35 cellular contexts compared by ENCODE assay signal in genomic region chr1:20276428-20276827, GRCh38. TPM values are rescaled to one million over a fixed set of nuclear protein-coding genes. Genes with fewer than 3 reads are reported as not detected.
"Had no signal": no experiment of that assay in that cellular context is flagged by ENCODE, and none has a peak within 500 bp of the region (broad histone marks: within the 10 kb centered on the region; RNA-seq: fewer than 3 reads in every experiment).

No MANE protein-coding gene starts in this region.

- DNase-seq: activated CD4-positive, alpha-beta T cell treated with anti-CD3 and anti-CD28 coated beads for 1 hour; activated CD4-positive, alpha-beta T cell treated with anti-CD3 and anti-CD28 coated beads, Interleukin-2, amount 10 ng/mL, durations not matched to agents 24 days and 14 days; activated CD4-positive, alpha-beta T cell treated with anti-CD3 and anti-CD28 coated beads, Interleukin-2, amount 50 U/mL, for 48 hours; activated CD4-positive, CD25-positive, alpha-beta regulatory T cell; activated CD8-positive, alpha-beta T cell treated with anti-CD3 and anti-CD28 coated beads, Interleukin-2, amount 10 ng/mL, durations not matched to agents 7 days and 5 days; activated gamma-delta T cell treated with Interleukin-2 at 50 U/mL for 16 hours; activated naive CD4-positive, alpha-beta T cell treated with anti-CD3 and anti-CD28 coated beads for 36 hours; activated T-cell treated with anti-CD3 and anti-CD28 coated beads, Interleukin-2, amount 50 U/mL, for 24 hours; adrenal gland; body of pancreas; Karpas-422; KBM-7; NCI-H1105; NCI-H1417 treated with DMSO at 0.1 percent for 48 hours; NCI-H1930; NCI-H2081 treated with DMSO at 0.1 percent for 48 hours; NCI-H345; NCI-H510A; NCI-H526; NCI-H748 treated with DMSO at 0.1 percent for 48 hours; NK-92 treated with Interleukin-12 subunit alpha and Interleukin-12 subunit beta, amount 100 ng/mL, for 24 hours; PC-9; T-cell; T1000; WERI-Rb-1 had no signal

- ATAC-seq: activated CD8-positive, alpha-beta T cell treated with anti-CD3 and anti-CD28 coated beads, Interleukin-2, amount 10 ng/mL, durations not matched to agents 7 days and 5 days; activated naive CD4-positive, alpha-beta T cell treated with anti-CD3 and anti-CD28 coated beads, Interleukin-2, amount 50 U/mL, for 72 hours; body of pancreas; Right ventricle myocardium inferior; T-cell had no signal

- H3K36me3 ChIP-seq: adrenal gland, breast epithelium, WERI-Rb-1 had no signal

- H3K36me3 Mint-ChIP-seq: activated naive CD4-positive, alpha-beta T cell treated with anti-CD3 and anti-CD28 coated beads, Interleukin-2, amount 50 U/mL, for 72 hours; T-cell had no signal

- H3K4me1 ChIP-seq: adrenal gland, body of pancreas, breast epithelium had no signal

- H3K9me3 Mint-ChIP-seq: activated CD4-positive, alpha-beta T cell treated with anti-CD3 and anti-CD28 coated beads, Interleukin-2, amount 10 ng/mL, durations not matched to agents 24 days and 14 days; activated naive CD4-positive, alpha-beta T cell treated with anti-CD3 and anti-CD28 coated beads for 36 hours; activated naive CD4-positive, alpha-beta T cell treated with anti-CD3 and anti-CD28 coated beads, Interleukin-2, amount 50 U/mL, for 72 hours; activated T-cell treated with anti-CD3 and anti-CD28 coated beads, Interleukin-2, amount 50 U/mL, for 24 hours; activated T-helper 1 cell treated with anti-CD3 and anti-CD28 coated beads, Interleukin-12 subunit alpha, Interleukin-12 subunit beta, Interleukin-2, Interleukin-4 antibody, amounts not matched to agents 30 ng/mL and 10 ng/mL and 1 ng/mL, durations not matched to agents 14 hours and 24 hours and 36 hours; T-cell had no signal

- H3K9me3 ChIP-seq: adrenal gland, body of pancreas, breast epithelium had no signal

- H2AFZ ChIP-seq: PC-9 had no signal

- H3K4me2 ChIP-seq: PC-9 had no signal

- H3K27me3 ChIP-seq: adrenal gland, body of pancreas, breast epithelium had no signal

- H3K27ac Mint-ChIP-seq: activated CD4-positive, alpha-beta T cell treated with anti-CD3 and anti-CD28 coated beads, Interleukin-2, amount 10 ng/mL, durations not matched to agents 24 days and 14 days; activated CD8-positive, alpha-beta T cell treated with anti-CD3 and anti-CD28 coated beads, Interleukin-2, amount 10 ng/mL, durations not matched to agents 7 days and 5 days; activated naive CD4-positive, alpha-beta T cell treated with anti-CD3 and anti-CD28 coated beads for 36 hours; activated T-cell treated with anti-CD3 and anti-CD28 coated beads, Interleukin-2, amount 50 U/mL, for 24 hours; activated T-helper 1 cell treated with anti-CD3 and anti-CD28 coated beads, Interleukin-12 subunit alpha, Interleukin-12 subunit beta, Interleukin-2, Interleukin-4 antibody, amounts not matched to agents 30 ng/mL and 10 ng/mL and 1 ng/mL, durations not matched to agents 14 hours and 24 hours and 36 hours; T-cell had no signal

- H3K27ac ChIP-seq: adrenal gland, body of pancreas, breast epithelium, PC-9, RWPE1, SK-N-MC, WERI-Rb-1 had no signal

- H3K4me3 ChIP-seq: adrenal gland, body of pancreas, breast epithelium, PC-9, SK-N-MC had no signal

- H3K4me1 Mint-ChIP-seq: activated CD4-positive, alpha-beta T cell treated with anti-CD3 and anti-CD28 coated beads, Interleukin-2, amount 10 ng/mL, durations not matched to agents 24 days and 14 days; T-cell had no signal

- H3K4me3 Mint-ChIP-seq: activated CD4-positive, alpha-beta T cell treated with anti-CD3 and anti-CD28 coated beads, Interleukin-2, amount 10 ng/mL, durations not matched to agents 24 days and 14 days; activated CD8-positive, alpha-beta T cell treated with anti-CD3 and anti-CD28 coated beads, Interleukin-2, amount 10 ng/mL, durations not matched to agents 7 days and 5 days; activated naive CD4-positive, alpha-beta T cell treated with anti-CD3 and anti-CD28 coated beads for 36 hours; activated T-cell treated with anti-CD3 and anti-CD28 coated beads, Interleukin-2, amount 50 U/mL, for 24 hours; activated T-helper 1 cell treated with anti-CD3 and anti-CD28 coated beads, Interleukin-12 subunit alpha, Interleukin-12 subunit beta, Interleukin-2, Interleukin-4 antibody, amounts not matched to agents 30 ng/mL and 10 ng/mL and 1 ng/mL, durations not matched to agents 14 hours and 24 hours and 36 hours; T-cell had no signal

RNA-seq across cellular contexts. Expression of gene VWA5B1, which starts 14.2 kb away (rescaled TPM):
- total RNA-seq: activated CD4-positive, alpha-beta T cell treated with anti-CD3 and anti-CD28 coated beads, Interleukin-2, amount 10 ng/mL, durations not matched to agents 24 days and 14 days; activated CD8-positive, alpha-beta T cell treated with anti-CD3 and anti-CD28 coated beads, Interleukin-2, amount 10 ng/mL, durations not matched to agents 7 days and 5 days; activated naive CD4-positive, alpha-beta T cell treated with anti-CD3 and anti-CD28 coated beads for 36 hours; astrocyte; body of pancreas; cardiac septum; MCF 10A; PC-9; Right ventricle myocardium inferior; T-helper 2 cell treated with Interferon-gamma antibody and Interleukin-4, amounts not matched to agents 100 ng/mL and 5 ng/mL, for 36 hours had no signal
